ENCODE assay signal across 27 cellular contexts in genomic region chr5:103013933-103014552, GRCh38.
DNase-seq lines count a peak whose midpoint lies in the region; ATAC-seq and TF ChIP-seq lines count a peak whose summit lies in the region.
"Had no signal": no experiment of that assay in that cellular context is flagged by ENCODE, and none has a peak within 500 bp of the region (broad histone marks: within the 10 kb centered on the region; RNA-seq: fewer than 3 reads in every experiment).

No MANE protein-coding gene starts in this region.

- H2AFZ ChIP-seq in GM23338: no peak overlapping the region

- H3K4me3 Mint-ChIP-seq in GM23338 (no peak overlapping the region), nephron progenitor cell (no peak overlapping the region)
- no peak overlapping the region for H3K4me3 Mint-ChIP-seq in activated T-cell treated with anti-CD3 and anti-CD28 coated beads, Interleukin-2, amount 50 U/mL, for 4 hours
- no peak overlapping the region for H3K4me3 Mint-ChIP-seq in activated CD4-positive, alpha-beta T cell treated with anti-CD3 and anti-CD28 coated beads, Interleukin-2, amount 10 ng/mL, durations not matched to agents 7 days and 5 days
- H3K4me3 Mint-ChIP-seq: activated naive CD8-positive, alpha-beta T cell treated with anti-CD3 and anti-CD28 coated beads, Interleukin-2, amount 10 ng/mL, durations not matched to agents 7 days and 5 days; CD8-positive, alpha-beta T cell had no signal

- TF ChIP-seq CTCF in GM23338 (conservative IDR thresholded peaks at IDR 0.05; ENCODE audit: low read depth in 2 of 2) (no peak), fibroblast of villous mesenchyme (IDR thresholded peaks at IDR 0.05; ENCODE audit: insufficient read depth, low read depth, low read length) (no peak), nephron progenitor cell (IDR thresholded peaks at IDR 0.05) (no peak)

- H3K36me3 ChIP-seq in GM23338 (ENCODE audit: insufficient read depth): no peaks in the 10 kb centered on the region
- H3K36me3 ChIP-seq: Peyer's patch had no signal

- H3K27ac Mint-ChIP-seq in GM23338: 0 out of 2 replicates have a peak overlapping the region, but pooled peaks have one; percentile 36
- no peak overlapping the region for H3K27ac Mint-ChIP-seq in nephron progenitor cell
- no peak overlapping the region for H3K27ac Mint-ChIP-seq in activated CD4-positive, alpha-beta T cell treated with anti-CD3 and anti-CD28 coated beads, Interleukin-2, amount 10 ng/mL, durations not matched to agents 7 days and 5 days
- H3K27ac Mint-ChIP-seq: activated naive CD8-positive, alpha-beta T cell treated with anti-CD3 and anti-CD28 coated beads, Interleukin-2, amount 10 ng/mL, durations not matched to agents 7 days and 5 days; CD8-positive, alpha-beta T cell had no signal

- H3K4me2 ChIP-seq in GM23338: no peak overlapping the region

- H3K4me3 ChIP-seq in GM23338: no peak overlapping the region
- H3K4me3 ChIP-seq in fibroblast of villous mesenchyme (ENCODE audit: low read depth, low read length): no peak overlapping the region
- H3K4me3 ChIP-seq: body of pancreas, esophagus squamous epithelium, Peyer's patch, SJSA1 had no signal

- H4K20me1 ChIP-seq in GM23338 (replicated peaks; ENCODE audit: insufficient read depth): no peaks in the 10 kb centered on the region

- H3K36me3 Mint-ChIP-seq in GM23338 (ENCODE audit: low read depth): peaks cover 14% of the 10 kb centered on the region
- peaks cover 32% of the 10 kb centered on the region for H3K36me3 Mint-ChIP-seq in nephron progenitor cell (ENCODE audit: low read depth)
- peaks cover 36% of the 10 kb centered on the region for H3K36me3 Mint-ChIP-seq in activated T-cell treated with anti-CD3 and anti-CD28 coated beads, Interleukin-2, amount 50 U/mL, for 4 hours (ENCODE audit: insufficient read depth)
- H3K36me3 Mint-ChIP-seq in activated CD4-positive, alpha-beta T cell treated with anti-CD3 and anti-CD28 coated beads, Interleukin-2, amount 10 ng/mL, durations not matched to agents 7 days and 5 days (ENCODE audit: low read depth): peaks cover 12% of the 10 kb centered on the region

- H3K9me3 Mint-ChIP-seq in GM23338 (no peaks in the 10 kb centered on the region), nephron progenitor cell (peaks cover 16% of the 10 kb centered on the region)
- peaks cover 3% of the 10 kb centered on the region for H3K9me3 Mint-ChIP-seq in activated T-cell treated with anti-CD3 and anti-CD28 coated beads, Interleukin-2, amount 50 U/mL, for 4 hours
- peaks cover 2% of the 10 kb centered on the region for H3K9me3 Mint-ChIP-seq in activated CD4-positive, alpha-beta T cell treated with anti-CD3 and anti-CD28 coated beads, Interleukin-2, amount 10 ng/mL, durations not matched to agents 7 days and 5 days
- H3K9me3 Mint-ChIP-seq: CD8-positive, alpha-beta T cell had no signal

- H3K9me2 ChIP-seq in GM23338 (ENCODE audit: insufficient read depth): no peaks in the 10 kb centered on the region

- DNase-seq in DMS53 (lab: John Stamatoyannopoulos, UW): peak; percentile 68
- DNase-seq in GM23338 (ENCODE audit: low spot score): no peak
- peak; percentile 55 for DNase-seq in OCI-M1 (lab: John Stamatoyannopoulos, UW)
- DNase-seq in fibroblast of villous mesenchyme (ENCODE audit: low read depth): peak; percentile 51
- DNase-seq in nephron progenitor cell: no peak
- no peak for DNase-seq in activated T-cell treated with anti-CD3 and anti-CD28 coated beads, Interleukin-2, amount 50 U/mL, for 4 hours
- no peak for DNase-seq in activated CD4-positive, alpha-beta T cell treated with anti-CD3 and anti-CD28 coated beads, Interleukin-2, amount 10 ng/mL, durations not matched to agents 7 days and 5 days
- DNase-seq: activated CD4-positive, alpha-beta T cell treated with anti-CD3 and anti-CD28 coated beads, Interleukin-2, amount 50 U/mL, for 1 hour; activated CD8-positive, alpha-beta memory T cell treated with anti-CD3 and anti-CD28 coated beads, Interleukin-2, amount 50 U/mL, for 4 hours; activated naive CD8-positive, alpha-beta T cell treated with anti-CD3 and anti-CD28 coated beads, Interleukin-2, amount 10 ng/mL, durations not matched to agents 7 days and 5 days; AML-193; body of pancreas; CD8-positive, alpha-beta T cell; effector memory CD4-positive, alpha-beta T cell; esophagus squamous epithelium; head of caudate nucleus; left cardiac atrium; mesendoderm; MM.1S; NCI-H2227 treated with DMSO at 0.1 percent for 48 hours; NCI-H82; occipital lobe; Peyer's patch; stimulated activated CD4-positive, alpha-beta T cell treated with anti-CD3 and anti-CD28 coated beads, Interleukin-4, amount 100 ng/mL, for 4 hours; stimulated activated naive CD8-positive, alpha-beta T cell treated with anti-CD3 and anti-CD28 coated beads, Interleukin-15, Interleukin-2, amounts not matched to agents 100 U/mL and 50 U/mL, for 24 hours had no signal

- POLR2A ChIA-PET in activated CD4-positive, alpha-beta T cell treated with anti-CD3 and anti-CD28 coated beads, Interleukin-2, amount 10 ng/mL, durations not matched to agents 7 days and 5 days (lab: Charles Lee): no interaction called here

- no peaks in the 10 kb centered on the region for H3K27me3 Mint-ChIP-seq in GM23338 (ENCODE audit: insufficient read depth, low read depth, poor library complexity)
- H3K27me3 Mint-ChIP-seq in nephron progenitor cell (ENCODE audit: low read depth, poor library complexity): no peaks in the 10 kb centered on the region
- H3K27me3 Mint-ChIP-seq in activated T-cell treated with anti-CD3 and anti-CD28 coated beads, Interleukin-2, amount 50 U/mL, for 4 hours (ENCODE audit: low read depth): no peaks in the 10 kb centered on the region
- no peaks in the 10 kb centered on the region for H3K27me3 Mint-ChIP-seq in activated CD4-positive, alpha-beta T cell treated with anti-CD3 and anti-CD28 coated beads, Interleukin-2, amount 10 ng/mL, durations not matched to agents 7 days and 5 days
- H3K27me3 Mint-ChIP-seq: activated naive CD8-positive, alpha-beta T cell treated with anti-CD3 and anti-CD28 coated beads, Interleukin-2, amount 10 ng/mL, durations not matched to agents 7 days and 5 days had no signal

- H3K27me3 ChIP-seq in GM23338 (ENCODE audit: insufficient read depth): no peaks in the 10 kb centered on the region
- H3K27me3 ChIP-seq: body of pancreas, esophagus squamous epithelium, Peyer's patch, SJSA1 had no signal

- H3K79me2 ChIP-seq in GM23338 (replicated peaks; ENCODE audit: insufficient read depth): no peaks in the 10 kb centered on the region

- no peaks in the 10 kb centered on the region for H3F3A ChIP-seq in GM23338 (replicated peaks; ENCODE audit: low read depth)

- no peak for ATAC-seq in GM23338
- no peak for ATAC-seq in activated T-cell treated with anti-CD3 and anti-CD28 coated beads, Interleukin-2, amount 50 U/mL, for 4 hours
- ATAC-seq: body of pancreas; CD8-positive, alpha-beta T cell; left cardiac atrium; stimulated activated naive CD8-positive, alpha-beta T cell treated with anti-CD3 and anti-CD28 coated beads, Interleukin-15, Interleukin-2, amounts not matched to agents 100 U/mL and 50 U/mL, for 24 hours had no signal

- no peaks in the 10 kb centered on the region for H3K4me1 ChIP-seq in GM23338 (ENCODE audit: insufficient read depth)
- H3K4me1 ChIP-seq: body of pancreas, esophagus squamous epithelium, Peyer's patch, SJSA1 had no signal

- CTCF ChIA-PET in activated CD4-positive, alpha-beta T cell treated with anti-CD3 and anti-CD28 coated beads, Interleukin-2, amount 10 ng/mL, durations not matched to agents 7 days and 5 days (lab: Charles Lee): no interaction called here

- no peak overlapping the region for H3K27ac ChIP-seq in GM23338 (ENCODE audit: low read depth)
- H3K27ac ChIP-seq: body of pancreas, esophagus squamous epithelium, Peyer's patch, SJSA1, VCaP had no signal

- H3K4me1 Mint-ChIP-seq in GM23338: peaks cover 7% of the 10 kb centered on the region
- H3K4me1 Mint-ChIP-seq in nephron progenitor cell: no peaks in the 10 kb centered on the region
- H3K4me1 Mint-ChIP-seq in activated T-cell treated with anti-CD3 and anti-CD28 coated beads, Interleukin-2, amount 50 U/mL, for 4 hours (ENCODE audit: low read depth): no peaks in the 10 kb centered on the region
- peaks cover 8% of the 10 kb centered on the region for H3K4me1 Mint-ChIP-seq in activated CD4-positive, alpha-beta T cell treated with anti-CD3 and anti-CD28 coated beads, Interleukin-2, amount 10 ng/mL, durations not matched to agents 7 days and 5 days

TF ChIP-seq in GM23338, 12 proteins besides CTCF, POLR2A, EP300 and RAD21:
- TF ChIP-seq ZNF114 (CRISPR knock-in tag; IDR thresholded peaks at IDR 0.05) (no peak), STAT1 (IDR thresholded peaks at IDR 0.05; ENCODE audit: unreplicated experiment) (no peak)

Comparison
In these comparisons a context has a peak if more than half of its experiments do, and no peak if none do; other contexts are left out.
1. DNase-seq: peak in DMS53 (single experiment), OCI-M1 (single experiment) and fibroblast of villous mesenchyme (single experiment); none in GM23338 (single experiment), nephron progenitor cell (single experiment), activated T-cell treated with anti-CD3 and anti-CD28 coated beads, Interleukin-2, amount 50 U/mL, for 4 hours (single experiment) and activated CD4-positive, alpha-beta T cell treated with anti-CD3 and anti-CD28 coated beads, Interleukin-2, amount 10 ng/mL, durations not matched to agents 7 days and 5 days (single experiment).